26 cellular contexts compared by ENCODE assay signal in genomic region chr5:27048507-27048906, GRCh38.
"Had no signal": no experiment of that assay in that cellular context is flagged by ENCODE, and none has a peak within 500 bp of the region (broad histone marks: within the 10 kb centered on the region; RNA-seq: fewer than 3 reads in every experiment).

No MANE protein-coding gene starts in this region.

- H3K27ac ChIP-seq: Peyer's patch, RWPE1, SJCRH30 had no signal

- H3K4me3 Mint-ChIP-seq: activated B cell treated with CpG ODN at 0.5 μM for 24 hours; activated CD4-positive, alpha-beta T cell treated with anti-CD3 and anti-CD28 coated beads, Interleukin-2, amount 10 ng/mL, durations not matched to agents 24 days and 14 days; activated CD8-positive, alpha-beta memory T cell treated with anti-CD3 and anti-CD28 coated beads, Interleukin-2, amount 10 ng/mL, durations not matched to agents 7 days and 5 days; activated naive CD4-positive, alpha-beta T cell treated with anti-CD3 and anti-CD28 coated beads for 36 hours; activated naive CD8-positive, alpha-beta T cell; activated T-cell treated with anti-CD3 and anti-CD28 coated beads, Interleukin-2, amount 50 U/mL, for 4 hours; T-helper 17 cell had no signal

- H3K4me1 ChIP-seq: Peyer's patch, SJCRH30 had no signal

- H3K36me3 ChIP-seq: Peyer's patch, SJCRH30 had no signal

- H3K9me3 ChIP-seq: Peyer's patch, SJCRH30 had no signal

- H3K36me3 Mint-ChIP-seq: activated CD8-positive, alpha-beta memory T cell treated with anti-CD3 and anti-CD28 coated beads, Interleukin-2, amount 10 ng/mL, durations not matched to agents 7 days and 5 days; activated naive CD8-positive, alpha-beta T cell had no signal

- H3K27ac Mint-ChIP-seq: activated B cell treated with CpG ODN at 0.5 μM for 24 hours; activated CD4-positive, alpha-beta T cell treated with anti-CD3 and anti-CD28 coated beads, Interleukin-2, amount 10 ng/mL, durations not matched to agents 24 days and 14 days; activated CD8-positive, alpha-beta memory T cell treated with anti-CD3 and anti-CD28 coated beads, Interleukin-2, amount 10 ng/mL, durations not matched to agents 7 days and 5 days; activated naive CD4-positive, alpha-beta T cell treated with anti-CD3 and anti-CD28 coated beads for 36 hours; activated naive CD8-positive, alpha-beta T cell; T-helper 17 cell had no signal

- H3K4me1 Mint-ChIP-seq: activated B cell treated with CpG ODN at 0.5 μM for 24 hours; activated CD4-positive, alpha-beta T cell treated with anti-CD3 and anti-CD28 coated beads, Interleukin-2, amount 10 ng/mL, durations not matched to agents 24 days and 14 days; activated CD8-positive, alpha-beta memory T cell treated with anti-CD3 and anti-CD28 coated beads, Interleukin-2, amount 10 ng/mL, durations not matched to agents 7 days and 5 days; T-helper 17 cell had no signal

- H3K4me3 ChIP-seq: Peyer's patch, SJCRH30 had no signal

- DNase-seq: activated B cell treated with CpG ODN at 0.5 μM for 24 hours; activated CD4-positive, alpha-beta T cell treated with anti-CD3 and anti-CD28 coated beads for 1 hour; activated CD4-positive, alpha-beta T cell treated with anti-CD3 and anti-CD28 coated beads, Interleukin-2, amount 10 ng/mL, durations not matched to agents 24 days and 14 days; activated CD4-positive, alpha-beta T cell treated with anti-CD3 and anti-CD28 coated beads, Interleukin-2, amount 50 U/mL, for 48 hours; activated CD8-positive, alpha-beta memory T cell treated with anti-CD3 and anti-CD28 coated beads, Interleukin-2, amount 10 ng/mL, durations not matched to agents 7 days and 5 days; activated effector memory CD4-positive, alpha-beta T cell treated with anti-CD3 and anti-CD28 coated beads, Interleukin-2, amount 50 U/mL, for 16 hours; activated naive CD4-positive, alpha-beta T cell treated with anti-CD3 and anti-CD28 coated beads for 36 hours; activated T-cell treated with anti-CD3 and anti-CD28 coated beads, Interleukin-2, amount 50 U/mL, for 4 hours; anterior cingulate cortex; cerebellar nuclear complex; NCI-H1092; NCI-H1417; NCI-H1694; NCI-H2029; NCI-H2107; NCI-H2171 treated with DMSO at 0.1 percent for 48 hours; NCI-H226; NCI-H526 treated with DMSO at 0.1 percent for 48 hours; NCI-H82; Peyer's patch; Right ventricle myocardium superior; SJCRH30; T-helper 17 cell; T-helper 9 cell had no signal

- H3K27me3 ChIP-seq: Peyer's patch, SJCRH30 had no signal

- H3K27me3 Mint-ChIP-seq: activated B cell treated with CpG ODN at 0.5 μM for 24 hours; activated CD4-positive, alpha-beta T cell treated with anti-CD3 and anti-CD28 coated beads, Interleukin-2, amount 10 ng/mL, durations not matched to agents 24 days and 14 days; activated CD8-positive, alpha-beta memory T cell treated with anti-CD3 and anti-CD28 coated beads, Interleukin-2, amount 10 ng/mL, durations not matched to agents 7 days and 5 days; activated naive CD8-positive, alpha-beta T cell; T-helper 17 cell had no signal
